In genomic region chr14:106509795-106510194, GRCh38 we compare ENCODE assay signal across 27 cellular contexts.
"Had no signal": no experiment of that assay in that cellular context is flagged by ENCODE, and none has a peak within 500 bp of the region (broad histone marks: within the 10 kb centered on the region; RNA-seq: fewer than 3 reads in every experiment).

No MANE protein-coding gene starts in this region.

- H3K36me3 Mint-ChIP-seq: activated naive CD4-positive, alpha-beta T cell treated with anti-CD3 and anti-CD28 coated beads, Interleukin-2, amount 50 U/mL, for 72 hours; mesothelial cell of epicardium; naive B cell; stimulated activated naive B cell treated with anti-CD40 and anti-IgM and Interleukin-4, amounts not matched to agents 10 μg/mL and 1 μg/mL and 100 μg/mL, for 72 hours had no signal

- H3K4me1 Mint-ChIP-seq: mesothelial cell of epicardium had no signal

- H3K27me3 Mint-ChIP-seq: activated CD8-positive, alpha-beta T cell treated with anti-CD3 and anti-CD28 coated beads for 36 hours; activated T-helper 17 cell treated with anti-CD3 and anti-CD28 coated beads, Interleukin-2, amount 50 U/mL, for 72 hours had no signal

- H3K9me3 Mint-ChIP-seq: activated CD8-positive, alpha-beta T cell treated with anti-CD3 and anti-CD28 coated beads for 36 hours; activated naive CD4-positive, alpha-beta T cell treated with anti-CD3 and anti-CD28 coated beads, Interleukin-2, amount 50 U/mL, for 72 hours; activated T-cell treated with anti-CD3 and anti-CD28 coated beads, Interleukin-2, amount 50 U/mL, for 4 hours; activated T-helper 17 cell treated with anti-CD3 and anti-CD28 coated beads, Interleukin-2, amount 50 U/mL, for 72 hours; naive B cell; stimulated activated naive B cell treated with anti-CD40 and anti-IgM and Interleukin-4, amounts not matched to agents 10 μg/mL and 1 μg/mL and 100 μg/mL, for 72 hours; T-helper 1 cell treated with Interleukin-12 subunit alpha and Interleukin-12 subunit beta and Interleukin-4 antibody, amounts not matched to agents 30 μg/mL and 1 μg/mL, for 36 hours had no signal

- H3K4me3 Mint-ChIP-seq: activated CD8-positive, alpha-beta T cell treated with anti-CD3 and anti-CD28 coated beads for 36 hours; mesothelial cell of epicardium; naive B cell; stimulated activated naive B cell treated with anti-CD40 and anti-IgM and Interleukin-4, amounts not matched to agents 10 μg/mL and 1 μg/mL and 100 μg/mL, for 72 hours; T-helper 1 cell treated with Interleukin-12 subunit alpha and Interleukin-12 subunit beta and Interleukin-4 antibody, amounts not matched to agents 30 μg/mL and 1 μg/mL, for 36 hours had no signal

- H3K9me3 ChIP-seq: adrenal gland, body of pancreas, colonic mucosa, gastroesophageal sphincter, suprapubic skin, tibial nerve had no signal

- DNase-seq: activated CD4-positive, alpha-beta T cell treated with anti-CD3 and anti-CD28 coated beads, Interleukin-2, amount 50 U/mL, for 1 hour; activated CD8-positive, alpha-beta T cell treated with anti-CD3 and anti-CD28 coated beads for 36 hours; activated gamma-delta T cell treated with Interleukin-2 at 50 U/mL for 16 hours; activated T-cell treated with anti-CD3 and anti-CD28 coated beads, Interleukin-2, amount 50 U/mL, for 4 hours; adrenal gland; aorta; body of pancreas; cerebellar nuclear complex; colonic mucosa; effector CD8-positive, alpha-beta T cell; left cardiac atrium; naive B cell; right cardiac atrium; stimulated activated CD4-positive, alpha-beta T cell treated with anti-CD3 and anti-CD28 coated beads, Interleukin-15, amount 100 ng/mL, for 24 hours; stimulated activated CD4-positive, alpha-beta T cell treated with anti-CD3 and anti-CD28 coated beads, Interleukin-2, amount 100 ng/mL, for 24 hours; stimulated activated naive B cell treated with anti-CD40 and anti-IgM and Interleukin-4, amounts not matched to agents 10 μg/mL and 1 μg/mL and 100 μg/mL, for 72 hours; T1000; WERI-Rb-1 had no signal

- H3K27ac Mint-ChIP-seq: activated CD8-positive, alpha-beta T cell treated with anti-CD3 and anti-CD28 coated beads for 36 hours; mesothelial cell of epicardium; stimulated activated naive B cell treated with anti-CD40 and anti-IgM and Interleukin-4, amounts not matched to agents 10 μg/mL and 1 μg/mL and 100 μg/mL, for 72 hours; T-helper 1 cell treated with Interleukin-12 subunit alpha and Interleukin-12 subunit beta and Interleukin-4 antibody, amounts not matched to agents 30 μg/mL and 1 μg/mL, for 36 hours had no signal

- H3K4me1 ChIP-seq: adrenal gland, body of pancreas, colonic mucosa, gastroesophageal sphincter, suprapubic skin, tibial nerve had no signal

- H3K27ac ChIP-seq: adrenal gland, body of pancreas, colonic mucosa, gastroesophageal sphincter, hepatocyte, suprapubic skin, tibial nerve, WERI-Rb-1 had no signal

- H3K27me3 ChIP-seq: adrenal gland, body of pancreas, colonic mucosa, hepatocyte, suprapubic skin, tibial nerve had no signal

- ATAC-seq: activated CD4-positive, CD25-positive, alpha-beta regulatory T cell treated with anti-CD3 and anti-CD28 coated beads, Interleukin-2, amount 50 U/mL, for 24 hours; activated CD8-positive, alpha-beta T cell treated with anti-CD3 and anti-CD28 coated beads for 36 hours; activated naive CD4-positive, alpha-beta T cell treated with anti-CD3 and anti-CD28 coated beads, Interleukin-2, amount 50 U/mL, for 72 hours; activated T-cell treated with anti-CD3 and anti-CD28 coated beads, Interleukin-2, amount 50 U/mL, for 4 hours; activated T-helper 17 cell treated with anti-CD3 and anti-CD28 coated beads, Interleukin-2, amount 50 U/mL, for 72 hours; body of pancreas; gastroesophageal sphincter; left cardiac atrium; right cardiac atrium; stimulated activated naive B cell treated with anti-CD40 and anti-IgM and Interleukin-4, amounts not matched to agents 10 μg/mL and 1 μg/mL and 100 μg/mL, for 72 hours had no signal

- H3K36me3 ChIP-seq: adrenal gland, colonic mucosa, gastroesophageal sphincter, suprapubic skin, tibial nerve, WERI-Rb-1 had no signal

- H3K4me3 ChIP-seq: adrenal gland, body of pancreas, colonic mucosa, gastroesophageal sphincter, hepatocyte, suprapubic skin, tibial nerve had no signal
